ENCODE assay signal across 1 cellular context in the genomic region with DNA sequence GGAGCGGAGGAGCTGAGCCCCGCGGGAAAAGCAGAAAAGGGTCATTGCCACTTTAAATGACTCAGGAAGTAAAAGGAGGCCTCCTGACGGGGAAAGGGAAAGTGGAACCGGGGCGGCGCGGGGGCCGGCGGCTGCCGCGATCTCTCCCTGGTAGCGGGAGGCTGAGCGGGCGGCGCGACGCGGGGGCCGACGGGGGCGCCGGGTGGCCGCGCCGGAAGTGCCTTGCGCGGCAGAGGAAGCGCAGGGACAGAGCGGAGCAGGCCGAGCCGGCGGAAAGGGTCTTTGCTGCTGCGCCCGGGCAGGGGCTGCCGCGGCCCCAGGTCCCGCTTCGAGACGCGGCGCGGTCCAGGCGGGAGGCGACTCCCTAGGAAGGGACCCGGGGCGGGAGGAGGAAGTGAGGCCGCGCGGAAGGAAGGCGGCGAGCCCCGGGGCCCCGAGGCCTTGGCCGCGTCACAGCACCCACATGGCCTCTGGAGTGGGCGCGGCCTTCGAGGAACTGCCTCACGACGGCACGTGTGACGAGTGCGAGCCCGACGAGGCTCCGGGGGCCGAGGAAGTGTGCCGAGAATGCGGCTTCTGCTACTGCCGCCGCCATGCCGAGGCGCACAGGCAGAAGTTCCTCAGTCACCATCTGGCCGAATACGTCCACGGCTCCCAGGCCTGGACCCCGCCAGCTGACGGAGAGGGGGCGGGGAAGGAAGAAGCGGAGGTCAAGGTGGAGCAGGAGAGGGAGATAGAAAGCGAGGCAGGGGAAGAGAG.
TF ChIP-seq lines count a peak whose summit lies in the region.

A gene with protein sequence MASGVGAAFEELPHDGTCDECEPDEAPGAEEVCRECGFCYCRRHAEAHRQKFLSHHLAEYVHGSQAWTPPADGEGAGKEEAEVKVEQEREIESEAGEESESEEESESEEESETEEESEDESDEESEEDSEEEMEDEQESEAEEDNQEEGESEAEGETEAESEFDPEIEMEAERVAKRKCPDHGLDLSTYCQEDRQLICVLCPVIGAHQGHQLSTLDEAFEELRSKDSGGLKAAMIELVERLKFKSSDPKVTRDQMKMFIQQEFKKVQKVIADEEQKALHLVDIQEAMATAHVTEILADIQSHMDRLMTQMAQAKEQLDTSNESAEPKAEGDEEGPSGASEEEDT (plus strand): TSS at position 127 of the 759 bp plus-strand sequence. CDS start 337 bp downstream, at position 464.

TF ChIP-seq in HepG2, 621 proteins besides CTCF, POLR2A, EP300 and RAD21 (continued from another document and continues in another):
- TF ChIP-seq ZMYM4 (CRISPR knock-in tag; IDR thresholded peaks at IDR 0.05): peak; percentile 67; the same call in 1 of the 2 replicates
- TF ChIP-seq RFX1 (IDR thresholded peaks at IDR 0.05): no peak
- TF ChIP-seq, protein P1, sequence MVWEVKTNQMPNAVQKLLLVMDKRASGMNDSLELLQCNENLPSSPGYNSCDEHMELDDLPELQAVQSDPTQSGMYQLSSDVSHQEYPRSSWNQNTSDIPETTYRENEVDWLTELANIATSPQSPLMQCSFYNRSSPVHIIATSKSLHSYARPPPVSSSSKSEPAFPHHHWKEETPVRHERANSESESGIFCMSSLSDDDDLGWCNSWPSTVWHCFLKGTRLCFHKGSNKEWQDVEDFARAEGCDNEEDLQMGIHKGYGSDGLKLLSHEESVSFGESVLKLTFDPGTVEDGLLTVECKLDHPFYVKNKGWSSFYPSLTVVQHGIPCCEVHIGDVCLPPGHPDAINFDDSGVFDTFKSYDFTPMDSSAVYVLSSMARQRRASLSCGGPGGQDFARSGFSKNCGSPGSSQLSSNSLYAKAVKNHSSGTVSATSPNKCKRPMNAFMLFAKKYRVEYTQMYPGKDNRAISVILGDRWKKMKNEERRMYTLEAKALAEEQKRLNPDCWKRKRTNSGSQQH (CRISPR knock-in tag; IDR thresholded peaks at IDR 0.05; ENCODE audit: low read depth): no peak
- peak; percentile 54; the same call in 1 of the 2 replicates for TF ChIP-seq KMT2A (CRISPR knock-in tag; IDR thresholded peaks at IDR 0.05)
- TF ChIP-seq SRF (IDR thresholded peaks at IDR 0.05; ENCODE audit: low read depth, low read length): no peak
- no peak for TF ChIP-seq NBN (conservative IDR thresholded peaks at IDR 0.05)
- TF ChIP-seq ZSCAN25 (CRISPR knock-in tag; IDR thresholded peaks at IDR 0.05): peak; percentile 85
- TF ChIP-seq NKX3-1 (CRISPR knock-in tag; IDR thresholded peaks at IDR 0.05): peak; percentile 99
- peak; percentile 85 for TF ChIP-seq ZFP90 (CRISPR knock-in tag; IDR thresholded peaks at IDR 0.05; ENCODE audit: borderline replicate concordance)
- TF ChIP-seq, protein P2, sequence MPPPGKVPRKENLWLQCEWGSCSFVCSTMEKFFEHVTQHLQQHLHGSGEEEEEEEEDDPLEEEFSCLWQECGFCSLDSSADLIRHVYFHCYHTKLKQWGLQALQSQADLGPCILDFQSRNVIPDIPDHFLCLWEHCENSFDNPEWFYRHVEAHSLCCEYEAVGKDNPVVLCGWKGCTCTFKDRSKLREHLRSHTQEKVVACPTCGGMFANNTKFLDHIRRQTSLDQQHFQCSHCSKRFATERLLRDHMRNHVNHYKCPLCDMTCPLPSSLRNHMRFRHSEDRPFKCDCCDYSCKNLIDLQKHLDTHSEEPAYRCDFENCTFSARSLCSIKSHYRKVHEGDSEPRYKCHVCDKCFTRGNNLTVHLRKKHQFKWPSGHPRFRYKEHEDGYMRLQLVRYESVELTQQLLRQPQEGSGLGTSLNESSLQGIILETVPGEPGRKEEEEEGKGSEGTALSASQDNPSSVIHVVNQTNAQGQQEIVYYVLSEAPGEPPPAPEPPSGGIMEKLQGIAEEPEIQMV (CRISPR knock-in tag; IDR thresholded peaks at IDR 0.05; ENCODE audit: low read depth): peak; percentile 95
- TF ChIP-seq, protein P3, sequence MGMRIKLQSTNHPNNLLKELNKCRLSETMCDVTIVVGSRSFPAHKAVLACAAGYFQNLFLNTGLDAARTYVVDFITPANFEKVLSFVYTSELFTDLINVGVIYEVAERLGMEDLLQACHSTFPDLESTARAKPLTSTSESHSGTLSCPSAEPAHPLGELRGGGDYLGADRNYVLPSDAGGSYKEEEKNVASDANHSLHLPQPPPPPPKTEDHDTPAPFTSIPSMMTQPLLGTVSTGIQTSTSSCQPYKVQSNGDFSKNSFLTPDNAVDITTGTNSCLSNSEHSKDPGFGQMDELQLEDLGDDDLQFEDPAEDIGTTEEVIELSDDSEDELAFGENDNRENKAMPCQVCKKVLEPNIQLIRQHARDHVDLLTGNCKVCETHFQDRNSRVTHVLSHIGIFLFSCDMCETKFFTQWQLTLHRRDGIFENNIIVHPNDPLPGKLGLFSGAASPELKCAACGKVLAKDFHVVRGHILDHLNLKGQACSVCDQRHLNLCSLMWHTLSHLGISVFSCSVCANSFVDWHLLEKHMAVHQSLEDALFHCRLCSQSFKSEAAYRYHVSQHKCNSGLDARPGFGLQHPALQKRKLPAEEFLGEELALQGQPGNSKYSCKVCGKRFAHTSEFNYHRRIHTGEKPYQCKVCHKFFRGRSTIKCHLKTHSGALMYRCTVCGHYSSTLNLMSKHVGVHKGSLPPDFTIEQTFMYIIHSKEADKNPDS (CRISPR knock-in tag; IDR thresholded peaks at IDR 0.05): peak; percentile 40; the same call in 1 of the 2 replicates
- peak; percentile 70; the same call in 1 of the 2 replicates for TF ChIP-seq ZNF263 (CRISPR knock-in tag; IDR thresholded peaks at IDR 0.05)
- no peak for TF ChIP-seq FOXK2 (IDR thresholded peaks at IDR 0.05)
- TF ChIP-seq, protein P4, sequence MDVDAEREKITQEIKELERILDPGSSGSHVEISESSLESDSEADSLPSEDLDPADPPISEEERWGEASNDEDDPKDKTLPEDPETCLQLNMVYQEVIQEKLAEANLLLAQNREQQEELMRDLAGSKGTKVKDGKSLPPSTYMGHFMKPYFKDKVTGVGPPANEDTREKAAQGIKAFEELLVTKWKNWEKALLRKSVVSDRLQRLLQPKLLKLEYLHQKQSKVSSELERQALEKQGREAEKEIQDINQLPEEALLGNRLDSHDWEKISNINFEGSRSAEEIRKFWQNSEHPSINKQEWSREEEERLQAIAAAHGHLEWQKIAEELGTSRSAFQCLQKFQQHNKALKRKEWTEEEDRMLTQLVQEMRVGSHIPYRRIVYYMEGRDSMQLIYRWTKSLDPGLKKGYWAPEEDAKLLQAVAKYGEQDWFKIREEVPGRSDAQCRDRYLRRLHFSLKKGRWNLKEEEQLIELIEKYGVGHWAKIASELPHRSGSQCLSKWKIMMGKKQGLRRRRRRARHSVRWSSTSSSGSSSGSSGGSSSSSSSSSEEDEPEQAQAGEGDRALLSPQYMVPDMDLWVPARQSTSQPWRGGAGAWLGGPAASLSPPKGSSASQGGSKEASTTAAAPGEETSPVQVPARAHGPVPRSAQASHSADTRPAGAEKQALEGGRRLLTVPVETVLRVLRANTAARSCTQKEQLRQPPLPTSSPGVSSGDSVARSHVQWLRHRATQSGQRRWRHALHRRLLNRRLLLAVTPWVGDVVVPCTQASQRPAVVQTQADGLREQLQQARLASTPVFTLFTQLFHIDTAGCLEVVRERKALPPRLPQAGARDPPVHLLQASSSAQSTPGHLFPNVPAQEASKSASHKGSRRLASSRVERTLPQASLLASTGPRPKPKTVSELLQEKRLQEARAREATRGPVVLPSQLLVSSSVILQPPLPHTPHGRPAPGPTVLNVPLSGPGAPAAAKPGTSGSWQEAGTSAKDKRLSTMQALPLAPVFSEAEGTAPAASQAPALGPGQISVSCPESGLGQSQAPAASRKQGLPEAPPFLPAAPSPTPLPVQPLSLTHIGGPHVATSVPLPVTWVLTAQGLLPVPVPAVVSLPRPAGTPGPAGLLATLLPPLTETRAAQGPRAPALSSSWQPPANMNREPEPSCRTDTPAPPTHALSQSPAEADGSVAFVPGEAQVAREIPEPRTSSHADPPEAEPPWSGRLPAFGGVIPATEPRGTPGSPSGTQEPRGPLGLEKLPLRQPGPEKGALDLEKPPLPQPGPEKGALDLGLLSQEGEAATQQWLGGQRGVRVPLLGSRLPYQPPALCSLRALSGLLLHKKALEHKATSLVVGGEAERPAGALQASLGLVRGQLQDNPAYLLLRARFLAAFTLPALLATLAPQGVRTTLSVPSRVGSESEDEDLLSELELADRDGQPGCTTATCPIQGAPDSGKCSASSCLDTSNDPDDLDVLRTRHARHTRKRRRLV (CRISPR knock-in tag; IDR thresholded peaks at IDR 0.05): no peak
- TF ChIP-seq NFIB (CRISPR knock-in tag; IDR thresholded peaks at IDR 0.05; ENCODE audit: borderline replicate concordance): peak; percentile 96; the same call in 1 of the 2 replicates
- TF ChIP-seq NR3C1 (CRISPR knock-in tag; IDR thresholded peaks at IDR 0.05): no peak
- TF ChIP-seq CEBPB (IDR thresholded peaks at IDR 0.05; ENCODE audit: borderline replicate concordance, low read depth, low read length): no peak
- TF ChIP-seq KAT7 (CRISPR knock-in tag; IDR thresholded peaks at IDR 0.05; ENCODE audit: borderline replicate concordance): peak; percentile 73
- peak; percentile 85; the same call in 1 of the 2 replicates for TF ChIP-seq ZBTB1 (CRISPR knock-in tag; IDR thresholded peaks at IDR 0.05; ENCODE audit: borderline replicate concordance)
- TF ChIP-seq TBX2 (CRISPR knock-in tag; IDR thresholded peaks at IDR 0.05; ENCODE audit: borderline replicate concordance): peak; percentile 61; the same call in 1 of the 2 replicates
- TF ChIP-seq, protein P5, sequence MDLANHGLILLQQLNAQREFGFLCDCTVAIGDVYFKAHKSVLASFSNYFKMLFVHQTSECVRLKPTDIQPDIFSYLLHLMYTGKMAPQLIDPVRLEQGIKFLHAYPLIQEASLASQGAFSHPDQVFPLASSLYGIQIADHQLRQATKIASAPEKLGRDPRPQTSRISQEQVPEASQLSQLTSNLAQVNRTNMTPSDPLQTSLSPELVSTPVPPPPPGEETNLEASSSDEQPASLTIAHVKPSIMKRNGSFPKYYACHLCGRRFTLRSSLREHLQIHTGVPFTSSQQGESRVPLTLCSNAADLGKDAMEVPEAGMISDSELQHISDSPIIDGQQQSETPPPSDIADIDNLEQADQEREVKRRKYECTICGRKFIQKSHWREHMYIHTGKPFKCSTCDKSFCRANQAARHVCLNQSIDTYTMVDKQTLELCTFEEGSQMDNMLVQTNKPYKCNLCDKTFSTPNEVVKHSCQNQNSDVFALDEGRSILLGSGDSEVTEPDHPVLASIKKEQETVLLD (CRISPR knock-in tag; IDR thresholded peaks at IDR 0.05; ENCODE audit: low read depth): peak; percentile 96
- TF ChIP-seq ZNF543 (CRISPR knock-in tag; IDR thresholded peaks at IDR 0.05): peak; percentile 98
- TF ChIP-seq, protein P6, sequence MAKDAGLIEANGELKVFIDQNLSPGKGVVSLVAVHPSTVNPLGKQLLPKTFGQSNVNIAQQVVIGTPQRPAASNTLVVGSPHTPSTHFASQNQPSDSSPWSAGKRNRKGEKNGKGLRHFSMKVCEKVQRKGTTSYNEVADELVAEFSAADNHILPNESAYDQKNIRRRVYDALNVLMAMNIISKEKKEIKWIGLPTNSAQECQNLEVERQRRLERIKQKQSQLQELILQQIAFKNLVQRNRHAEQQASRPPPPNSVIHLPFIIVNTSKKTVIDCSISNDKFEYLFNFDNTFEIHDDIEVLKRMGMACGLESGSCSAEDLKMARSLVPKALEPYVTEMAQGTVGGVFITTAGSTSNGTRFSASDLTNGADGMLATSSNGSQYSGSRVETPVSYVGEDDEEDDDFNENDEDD (CRISPR knock-in tag; IDR thresholded peaks at IDR 0.05; ENCODE audit: borderline replicate concordance): peak; percentile 97
- no peak for TF ChIP-seq NONO (IDR thresholded peaks at IDR 0.05)
- TF ChIP-seq NONO (CRISPR knock-in tag; conservative IDR thresholded peaks at IDR 0.05): peak; percentile 43; the same call in 1 of the 2 replicates
- TF ChIP-seq, protein P7, sequence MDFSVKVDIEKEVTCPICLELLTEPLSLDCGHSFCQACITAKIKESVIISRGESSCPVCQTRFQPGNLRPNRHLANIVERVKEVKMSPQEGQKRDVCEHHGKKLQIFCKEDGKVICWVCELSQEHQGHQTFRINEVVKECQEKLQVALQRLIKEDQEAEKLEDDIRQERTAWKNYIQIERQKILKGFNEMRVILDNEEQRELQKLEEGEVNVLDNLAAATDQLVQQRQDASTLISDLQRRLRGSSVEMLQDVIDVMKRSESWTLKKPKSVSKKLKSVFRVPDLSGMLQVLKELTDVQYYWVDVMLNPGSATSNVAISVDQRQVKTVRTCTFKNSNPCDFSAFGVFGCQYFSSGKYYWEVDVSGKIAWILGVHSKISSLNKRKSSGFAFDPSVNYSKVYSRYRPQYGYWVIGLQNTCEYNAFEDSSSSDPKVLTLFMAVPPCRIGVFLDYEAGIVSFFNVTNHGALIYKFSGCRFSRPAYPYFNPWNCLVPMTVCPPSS (IDR thresholded peaks at IDR 0.05): no peak
- TF ChIP-seq MXI1 (IDR thresholded peaks at IDR 0.05; ENCODE audit: borderline replicate concordance, low read depth, low read length): 0 out of 3 replicates have a peak, but pooled peaks have one; percentile 65
- no peak for TF ChIP-seq MIXL1 (CRISPR knock-in tag; IDR thresholded peaks at IDR 0.05)
- peak; percentile 93 for TF ChIP-seq ASH2L (IDR thresholded peaks at IDR 0.05; ENCODE audit: insufficient read length, low read depth, low read length)
- TF ChIP-seq ZNF644 (CRISPR knock-in tag; IDR thresholded peaks at IDR 0.05; ENCODE audit: low read depth): no peak
- TF ChIP-seq, protein P8, sequence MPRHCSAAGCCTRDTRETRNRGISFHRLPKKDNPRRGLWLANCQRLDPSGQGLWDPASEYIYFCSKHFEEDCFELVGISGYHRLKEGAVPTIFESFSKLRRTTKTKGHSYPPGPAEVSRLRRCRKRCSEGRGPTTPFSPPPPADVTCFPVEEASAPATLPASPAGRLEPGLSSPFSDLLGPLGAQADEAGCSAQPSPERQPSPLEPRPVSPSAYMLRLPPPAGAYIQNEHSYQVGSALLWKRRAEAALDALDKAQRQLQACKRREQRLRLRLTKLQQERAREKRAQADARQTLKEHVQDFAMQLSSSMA (CRISPR knock-in tag; IDR thresholded peaks at IDR 0.05): peak; percentile 94
- TF ChIP-seq, protein P9, sequence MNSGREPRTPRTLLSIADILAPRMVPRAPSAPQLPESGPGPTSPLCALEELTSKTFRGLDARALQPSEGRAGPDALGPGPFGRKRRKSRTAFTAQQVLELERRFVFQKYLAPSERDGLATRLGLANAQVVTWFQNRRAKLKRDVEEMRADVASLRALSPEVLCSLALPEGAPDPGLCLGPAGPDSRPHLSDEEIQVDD (CRISPR knock-in tag; IDR thresholded peaks at IDR 0.05; ENCODE audit: borderline replicate concordance): peak; percentile 99
- TF ChIP-seq KDM5A (IDR thresholded peaks at IDR 0.05; ENCODE audit: borderline replicate concordance, low read length): 0 out of 2 replicates have a peak, but pooled peaks have one; percentile 24
- TF ChIP-seq IRF2 (CRISPR knock-in tag; IDR thresholded peaks at IDR 0.05): peak; percentile 80
- TF ChIP-seq ZNF616 (CRISPR knock-in tag; IDR thresholded peaks at IDR 0.05; ENCODE audit: low read depth): peak; percentile 98
- TF ChIP-seq GABPB1 (CRISPR knock-in tag; IDR thresholded peaks at IDR 0.05): peak; percentile 91
- TF ChIP-seq ZNF619 (CRISPR knock-in tag; IDR thresholded peaks at IDR 0.05): peak; percentile 78; the same call in 1 of the 2 replicates
- TF ChIP-seq, protein P10, sequence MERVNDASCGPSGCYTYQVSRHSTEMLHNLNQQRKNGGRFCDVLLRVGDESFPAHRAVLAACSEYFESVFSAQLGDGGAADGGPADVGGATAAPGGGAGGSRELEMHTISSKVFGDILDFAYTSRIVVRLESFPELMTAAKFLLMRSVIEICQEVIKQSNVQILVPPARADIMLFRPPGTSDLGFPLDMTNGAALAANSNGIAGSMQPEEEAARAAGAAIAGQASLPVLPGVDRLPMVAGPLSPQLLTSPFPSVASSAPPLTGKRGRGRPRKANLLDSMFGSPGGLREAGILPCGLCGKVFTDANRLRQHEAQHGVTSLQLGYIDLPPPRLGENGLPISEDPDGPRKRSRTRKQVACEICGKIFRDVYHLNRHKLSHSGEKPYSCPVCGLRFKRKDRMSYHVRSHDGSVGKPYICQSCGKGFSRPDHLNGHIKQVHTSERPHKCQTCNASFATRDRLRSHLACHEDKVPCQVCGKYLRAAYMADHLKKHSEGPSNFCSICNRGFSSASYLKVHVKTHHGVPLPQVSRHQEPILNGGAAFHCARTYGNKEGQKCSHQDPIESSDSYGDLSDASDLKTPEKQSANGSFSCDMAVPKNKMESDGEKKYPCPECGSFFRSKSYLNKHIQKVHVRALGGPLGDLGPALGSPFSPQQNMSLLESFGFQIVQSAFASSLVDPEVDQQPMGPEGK (CRISPR knock-in tag; IDR thresholded peaks at IDR 0.05): peak; percentile 59
